ENCODE assay signal across 9 cellular contexts in the genomic region with DNA sequence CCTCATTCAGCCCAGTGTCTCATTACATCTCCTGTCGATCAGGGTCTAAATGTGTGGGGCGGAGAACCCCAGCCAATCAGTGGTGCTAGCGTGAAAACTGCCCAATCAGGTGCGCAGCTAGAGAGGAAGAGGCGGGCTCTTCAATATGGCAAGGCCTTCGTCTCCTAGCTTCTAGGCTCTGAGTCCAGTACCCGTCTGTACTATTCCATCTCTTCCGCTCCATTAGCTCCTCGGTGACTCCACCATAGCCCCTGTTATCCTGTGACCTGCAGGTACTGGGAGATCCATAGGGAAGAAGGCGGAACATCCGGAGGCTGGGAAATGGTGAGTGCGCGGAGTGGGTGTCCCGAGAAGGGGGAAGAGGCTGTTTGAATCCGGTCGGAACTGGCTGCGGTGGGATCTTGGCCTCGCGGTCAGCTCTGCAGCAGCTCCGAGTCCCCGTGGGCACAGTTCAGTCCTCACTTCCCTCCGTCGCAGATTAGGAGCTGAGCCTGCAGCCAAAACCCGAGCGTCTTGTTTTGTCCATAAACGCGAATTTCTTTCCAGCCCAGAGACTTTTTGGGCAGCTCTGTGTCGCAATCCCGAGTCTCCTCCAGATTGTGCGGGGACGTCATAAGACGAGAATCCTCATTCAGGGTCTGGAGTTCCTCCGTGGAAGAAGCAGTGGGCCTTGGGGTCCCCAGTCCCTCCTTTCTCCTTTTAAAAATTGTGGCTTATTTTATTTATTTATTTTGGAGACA. TPM values are rescaled to one million over a fixed set of nuclear protein-coding genes. Genes with fewer than 3 reads are reported as not detected.
DNase-seq lines count a peak whose midpoint lies in the region; ATAC-seq and TF ChIP-seq lines count a peak whose summit lies in the region.
"Had no signal": no experiment of that assay in that cellular context is flagged by ENCODE, and none has a peak within 500 bp of the region (broad histone marks: within the 10 kb centered on the region; RNA-seq: fewer than 3 reads in every experiment).

Gene ZNF727, plus strand, starts transcription at position 134 of the 740 bp plus-strand sequence. Its CDS starts 188 bp downstream, at position 322.

- intact Hi-C loops in CD4-positive, alpha-beta T cell (cut with DNase I, micrococcal nuclease), result loop anchor here in 1 of 2 experiments (10.0 kb wide), 1 partner anchor 121 kb away; no protein-coding TSS in a partner anchor
- intact Hi-C loops in Calu3 (cut with micrococcal nuclease; ENCODE audit: unreplicated experiment), result no loop called here

- TF ChIP-seq POLR2A in erythroblast (IDR thresholded peaks at IDR 0.05; ENCODE audit: low read length), result no peak

- H3K4me1 Mint-ChIP-seq in CD4-positive, alpha-beta T cell (ENCODE audit: low read depth), result peaks cover 9% of the 10 kb centered on the region
- no peaks in the 10 kb centered on the region for H3K4me1 Mint-ChIP-seq in Calu3 (ENCODE audit: low read depth, unreplicated experiment)
- H3K4me1 Mint-ChIP-seq in chondrocyte (ENCODE audit: low read depth), result no peaks in the 10 kb centered on the region

- H3K27me3 Mint-ChIP-seq in CD4-positive, alpha-beta T cell, result no peaks in the 10 kb centered on the region
- H3K27me3 Mint-ChIP-seq in Calu3 (ENCODE audit: unreplicated experiment), result no peaks in the 10 kb centered on the region
- H3K27me3 Mint-ChIP-seq in chondrocyte (ENCODE audit: low read depth), result no peaks in the 10 kb centered on the region

- CTCF ChIA-PET in CD4-positive, alpha-beta T cell (lab: Charles Lee), result no interaction called here
- CTCF ChIA-PET in Calu3 (lab: Charles Lee), result no interaction called here

- no TSS peak for BruUV-seq in Calu3 (replicated peaks; lab: Mats Ljungman, UMichigan)

- H3K27me3 ChIP-seq in CD4-positive, alpha-beta T cell (ENCODE audit: control insufficient read depth, insufficient read depth, low read length), result no peaks in the 10 kb centered on the region

- DNase-seq in CD4-positive, alpha-beta T cell, result peak in 3 of 10 experiments; percentile 2 to 48 (median 35)
- DNase-seq in OCI-M2 (lab: John Stamatoyannopoulos, UW; ENCODE audit: unreplicated experiment) (peak; percentile 62), globus pallidus (ENCODE audit: low spot score) (peak; percentile 96), retina (peak; percentile 3), COLO668 (lab: John Stamatoyannopoulos, UW; ENCODE audit: unreplicated experiment) (no peak), Calu3 (no peak), erythroblast (lab: John Stamatoyannopoulos, UW) (no peak), chondrocyte (ENCODE audit: low spot score) (no peak)

- peaks cover 14% of the 10 kb centered on the region for H3K36me3 Mint-ChIP-seq in CD4-positive, alpha-beta T cell (ENCODE audit: low read depth)
- H3K36me3 Mint-ChIP-seq in Calu3 (ENCODE audit: insufficient read depth, unreplicated experiment), result no peaks in the 10 kb centered on the region
- H3K36me3 Mint-ChIP-seq in chondrocyte (ENCODE audit: low read depth), result peaks cover 3% of the 10 kb centered on the region

- POLR2A ChIA-PET in CD4-positive, alpha-beta T cell (lab: Charles Lee), result interaction anchor here (0.8 to 1.2 kb wide), 3 partner anchors 119 to 749 kb away, joined by 3 read pairs; no protein-coding TSS in a partner anchor

- peaks cover 6% of the 10 kb centered on the region for H3K9me3 Mint-ChIP-seq in CD4-positive, alpha-beta T cell
- H3K9me3 Mint-ChIP-seq in Calu3 (ENCODE audit: low read depth, unreplicated experiment) (peaks cover 9% of the 10 kb centered on the region), chondrocyte (ENCODE audit: low read depth) (peaks cover 62% of the 10 kb centered on the region)

- H3K27ac Mint-ChIP-seq in CD4-positive, alpha-beta T cell, result peak within 1 kb of the TSS; percentile 79
- H3K27ac Mint-ChIP-seq in Calu3 (ENCODE audit: unreplicated experiment) (no peak within 1 kb of the TSS), chondrocyte (ENCODE audit: unreplicated experiment) (no peak within 1 kb of the TSS)

- H3K9me3 ChIP-seq in CD4-positive, alpha-beta T cell (ENCODE audit: control insufficient read depth, low read length), result no peaks in the 10 kb centered on the region

- peak within 1 kb of the TSS; percentile 88 for H3K4me3 Mint-ChIP-seq in CD4-positive, alpha-beta T cell
- H3K4me3 Mint-ChIP-seq in Calu3 (ENCODE audit: low read depth, unreplicated experiment) (no peak within 1 kb of the TSS), chondrocyte (ENCODE audit: unreplicated experiment) (no peak within 1 kb of the TSS)

- no peak within 1 kb of the TSS for H3K27ac ChIP-seq in CD4-positive, alpha-beta T cell (ENCODE audit: low read depth, low read length)

- no peak for TF ChIP-seq CTCF in CD4-positive, alpha-beta T cell (IDR thresholded peaks at IDR 0.05)
- TF ChIP-seq CTCF in Calu3 (IDR thresholded peaks at IDR 0.05; ENCODE audit: unreplicated experiment), result no peak
- TF ChIP-seq CTCF in chondrocyte (IDR thresholded peaks at IDR 0.05), result no peak

- peak; percentile 96 for ATAC-seq in CD4-positive, alpha-beta T cell (ENCODE audit: poor library complexity)

RNA-seq across cellular contexts. Expression of gene ZNF727, which starts in this region (rescaled TPM):
- total RNA-seq in CD4-positive, alpha-beta T cell, result under 1 TPM; 0.58 to 0.89 TPM
- total RNA-seq in Calu3 (2022) (not detected in 2 replicates), chondrocyte (not detected in 3 replicates)
- total RNA-seq: NCI-H460 had no signal

Comparison
In these comparisons a context has a peak if more than half of its experiments do, and no peak if none do; other contexts are left out.
1. Peak in ATAC-seq in CD4-positive, alpha-beta T cell; RNA of the gene not detected or under 1 TPM.
2. DNase-seq: peak in OCI-M2 (single experiment), globus pallidus (single experiment) and retina (single experiment); none in COLO668 (single experiment), Calu3 (single experiment), erythroblast (0 of 2) and chondrocyte (single experiment).